12 cellular contexts compared by ENCODE assay signal in genomic region chr16:81740163-81740562, GRCh38. TPM values are rescaled to one million over a fixed set of nuclear protein-coding genes. Genes with fewer than 3 reads are reported as not detected.
DNase-seq lines count a peak whose midpoint lies in the region; ATAC-seq and TF ChIP-seq lines count a peak whose summit lies in the region.
"Had no signal": no experiment of that assay in that cellular context is flagged by ENCODE, and none has a peak within 500 bp of the region (broad histone marks: within the 10 kb centered on the region; RNA-seq: fewer than 3 reads in every experiment).

No MANE protein-coding gene starts in this region.

- H3K27me3 Mint-ChIP-seq in CD14-positive monocyte (ENCODE audit: low read depth in 3 of 3) = peaks cover 0 to 4% (median 0%) of the 10 kb centered on the region in 3 donors

- H3K36me3 Mint-ChIP-seq in CD14-positive monocyte = peaks cover 0 to 3% of the 10 kb centered on the region in 2 donors

- H3K4me3 ChIP-seq in tibial nerve (no peak overlapping the region), thyroid gland (replicated peaks in 1 of 3) (no peak overlapping the region), prostate gland (no peak overlapping the region)
- H3K4me3 ChIP-seq: cardiac muscle cell had no signal

- no peak overlapping the region for H3K4me3 Mint-ChIP-seq in CD14-positive monocyte

- H3K9me3 ChIP-seq in tibial nerve (no peaks in the 10 kb centered on the region), thyroid gland (no peaks in the 10 kb centered on the region), prostate gland (no peaks in the 10 kb centered on the region)
- H3K9me3 ChIP-seq: heart right ventricle had no signal

- 57 to 58% methylated on average over 8 of the region's 8 CpGs for WGBS in tibial nerve, 2 donors
- WGBS in thyroid gland, 2 donors = 72 to 76% methylated on average over 8 of the region's 8 CpGs
- 74% methylated on average over 8 of the region's 8 CpGs for WGBS in prostate gland

- ATAC-seq in GM19035 (IDR thresholded peaks at IDR 0.05; ENCODE audit: unreplicated experiment) (peak; percentile 61), HG02885 (IDR thresholded peaks at IDR 0.05; ENCODE audit: poor library complexity, unreplicated experiment) (peak; percentile 69)
- ATAC-seq: HCT116, heart right ventricle had no signal

- no peak for TF ChIP-seq EP300 in tibial nerve (IDR thresholded peaks at IDR 0.05)

- TF ChIP-seq CTCF in CD14-positive monocyte (IDR thresholded peaks at IDR 0.05) = no peak
- no peak for TF ChIP-seq CTCF in tibial nerve (IDR thresholded peaks at IDR 0.05)
- no peak for TF ChIP-seq CTCF in thyroid gland (IDR thresholded peaks at IDR 0.05)
- no peak for TF ChIP-seq CTCF in prostate gland (IDR thresholded peaks at IDR 0.05)

- no peaks in the 10 kb centered on the region for H3K27me3 ChIP-seq in tibial nerve
- H3K27me3 ChIP-seq in thyroid gland = no peaks in the 10 kb centered on the region
- no peaks in the 10 kb centered on the region for H3K27me3 ChIP-seq in prostate gland (replicated peaks; ENCODE audit: insufficient read depth)
- H3K27me3 ChIP-seq: cardiac muscle cell had no signal

- H3K4me1 Mint-ChIP-seq in CD14-positive monocyte = peaks cover 46% of the 10 kb centered on the region

- intact Hi-C loops in CD14-positive monocyte (cut with micrococcal nuclease) = loop anchor here in 1 of 2 donors (10.0 kb wide), 1 partner anchor 735 kb away; the partner anchor contains the start of genes CENPN and CMC2
- intact Hi-C loops in thyroid gland (cut with DNase I) = no loop called here
- intact Hi-C loops in prostate gland (cut with DNase I) = no loop called here

- H3K27ac Mint-ChIP-seq in CD14-positive monocyte = peak overlapping the region in 5 of 7 donors; percentile 30 to 82 (median 58)

- H3K9me3 Mint-ChIP-seq in CD14-positive monocyte = peaks cover 0 to 10% (median 0%) of the 10 kb centered on the region in 7 donors

- no peak for TF ChIP-seq POLR2A in tibial nerve (IDR thresholded peaks at IDR 0.05)
- no peak for TF ChIP-seq POLR2A in thyroid gland (IDR thresholded peaks at IDR 0.05)
- no peak for TF ChIP-seq POLR2A in prostate gland (IDR thresholded peaks at IDR 0.05)

- no peaks in the 10 kb centered on the region for H3K36me3 ChIP-seq in tibial nerve
- no peaks in the 10 kb centered on the region for H3K36me3 ChIP-seq in thyroid gland
- no peaks in the 10 kb centered on the region for H3K36me3 ChIP-seq in prostate gland
- H3K36me3 ChIP-seq: cardiac muscle cell, heart right ventricle had no signal

- H3K4me1 ChIP-seq in tibial nerve (peaks cover 0 to 10% (median 4%) of the 10 kb centered on the region in 4 donors), thyroid gland (peaks cover 0 to 5% of the 10 kb centered on the region in 2 donors), prostate gland (replicated peaks) (no peaks in the 10 kb centered on the region)

- DNase-seq in CD14-positive monocyte (ENCODE audit: low spot score) (no peak), NOMO-1 treated with DMSO at 0.1 percent for 48 hours (lab: John Stamatoyannopoulos, UW; ENCODE audit: unreplicated experiment) (peak; percentile 59), tibial nerve (ENCODE audit: low spot score in 2 of 2) (no peak), thyroid gland (no peak), mesenteric fat pad (ENCODE audit: low spot score) (no peak), prostate gland (ENCODE audit: low spot score) (no peak)
- DNase-seq: heart right ventricle, nucleus accumbens had no signal

- H3K27ac ChIP-seq in tibial nerve (no peak overlapping the region), thyroid gland (no peak overlapping the region), prostate gland (no peak overlapping the region)
- H3K27ac ChIP-seq: cardiac muscle cell had no signal

RNA-seq across cellular contexts. Expression of gene PLCG2, which starts 38.9 kb away (rescaled TPM):
- 10 to 100 TPM; 19.5 to 35.5 TPM for polyA plus RNA-seq in CD14-positive monocyte
- total RNA-seq in tibial nerve = 10 to 100 TPM; 13.0 to 28.5 (median 18.9) TPM
- total RNA-seq in thyroid gland = 10 to 100 TPM in 2 of 4 donors, 1 to 10 TPM in 2; 9.2 to 12.1 (median 10.3) TPM
- total RNA-seq in mesenteric fat pad = 33.0 TPM
- total RNA-seq in prostate gland = 10 to 100 TPM; 10.3 to 12.8 TPM
